In genomic region chr10:124588736-124589451, GRCh38 we compare ENCODE assay signal across 8 cellular contexts.
DNase-seq lines count a peak whose midpoint lies in the region; ATAC-seq, FAIRE-seq and TF ChIP-seq lines count a peak whose summit lies in the region.

No MANE protein-coding gene starts in this region.

- FAIRE-seq in H54 (lab: Jason Lieb, UNC): no peak

- H3K4me3 Mint-ChIP-seq in glutamatergic neuron (ENCODE audit: unreplicated experiment): no peak overlapping the region

- ATAC-seq in HG02970 (IDR thresholded peaks at IDR 0.05; ENCODE audit: low FRiP score, unreplicated experiment): no peak

- no peak for TF ChIP-seq CTCF in glutamatergic neuron (IDR thresholded peaks at IDR 0.05; ENCODE audit: partially characterized antibody, unreplicated experiment)

- peaks cover 9% of the 10 kb centered on the region for H3K9me3 Mint-ChIP-seq in glutamatergic neuron (ENCODE audit: unreplicated experiment)

- peaks cover 8% of the 10 kb centered on the region for H3K36me3 Mint-ChIP-seq in glutamatergic neuron (ENCODE audit: unreplicated experiment)

- no peaks in the 10 kb centered on the region for H3K4me1 Mint-ChIP-seq in glutamatergic neuron (ENCODE audit: low read depth, unreplicated experiment)

- DNase-seq in H54 (ENCODE audit: insufficient read length, low spot score): peak; percentile 40
- DNase-seq in SK-N-DZ (ENCODE audit: low spot score): peak; percentile 71
- peak; percentile 15 for DNase-seq in glutamatergic neuron
- DNase-seq in pons (ENCODE audit: low spot score): peak; percentile 80
- no peak for DNase-seq in stimulated activated CD4-positive, alpha-beta T cell treated with anti-CD3 and anti-CD28 coated beads, Interleukin-2, amount 100 ng/mL, for 24 hours
- no peak for DNase-seq in NCI-H446 (lab: John Stamatoyannopoulos, UW)
- DNase-seq in NCI-H1105 (lab: John Stamatoyannopoulos, UW): no peak

- no peak overlapping the region for H3K27ac Mint-ChIP-seq in glutamatergic neuron (ENCODE audit: unreplicated experiment)

- TF ChIP-seq POLR2A in H54 (IDR thresholded peaks at IDR 0.05; ENCODE audit: low read depth, low read length): no peak

- peaks cover 3% of the 10 kb centered on the region for H3K27me3 Mint-ChIP-seq in glutamatergic neuron (ENCODE audit: unreplicated experiment)

Comparison
In these comparisons a context has a peak if more than half of its experiments do, and no peak if none do; other contexts are left out.
1. DNase-seq: peak in H54 (single experiment), SK-N-DZ (single experiment), glutamatergic neuron (single experiment) and pons (single experiment); none in stimulated activated CD4-positive, alpha-beta T cell treated with anti-CD3 and anti-CD28 coated beads, Interleukin-2, amount 100 ng/mL, for 24 hours (0 of 2), NCI-H446 (0 of 2) and NCI-H1105 (single experiment).